1 cellular context compared by ENCODE assay signal in genomic region chr10:80896076-80896475, GRCh38.
TF ChIP-seq lines count a peak whose summit lies in the region.

No MANE protein-coding gene starts in this region.

TF ChIP-seq in GM23338, 12 proteins besides CTCF, POLR2A, EP300 and RAD21 (continued from another document):
- TF ChIP-seq ZNF462 (CRISPR knock-in tag; IDR thresholded peaks at IDR 0.05): no peak
- no peak for TF ChIP-seq STAT1 (IDR thresholded peaks at IDR 0.05; ENCODE audit: unreplicated experiment)
- TF ChIP-seq ETS1 (IDR thresholded peaks at IDR 0.05): no peak
- no peak for TF ChIP-seq POLR2AphosphoS5 (IDR thresholded peaks at IDR 0.05; ENCODE audit: low read depth)
- no peak for TF ChIP-seq EZH2phosphoT487 (IDR thresholded peaks at IDR 0.05; ENCODE audit: unreplicated experiment)
- TF ChIP-seq REST (IDR thresholded peaks at IDR 0.05; ENCODE audit: unreplicated experiment): no peak
